ENCODE assay signal across 18 cellular contexts in the genomic region with DNA sequence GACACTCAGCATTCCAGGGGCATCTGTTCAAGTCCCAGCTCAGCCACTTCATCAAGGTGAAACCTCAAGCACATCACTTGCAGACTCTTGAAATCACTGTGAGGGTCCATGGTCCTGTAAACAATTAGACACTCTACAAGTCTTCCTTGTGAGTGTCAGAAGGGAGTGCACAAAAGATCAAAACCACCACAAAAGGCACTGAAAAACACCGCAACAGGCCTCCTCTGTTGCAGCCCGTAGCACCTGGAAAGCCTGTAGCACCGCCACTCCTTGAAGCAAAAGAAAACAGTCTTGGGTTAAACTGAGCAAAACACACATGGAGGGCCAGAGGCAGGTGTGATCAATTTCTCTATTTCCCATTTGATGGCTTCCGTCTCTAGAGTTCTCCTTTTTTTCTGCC.
A peak's percentile ranks its signal among the peaks of the same experiment; 100 is the strongest.
DNase-seq lines count a peak whose midpoint lies in the region; ATAC-seq and TF ChIP-seq lines count a peak whose summit lies in the region.
"Had no signal": no experiment of that assay in that cellular context is flagged by ENCODE, and none has a peak within 500 bp of the region (broad histone marks: within the 10 kb centered on the region; RNA-seq: fewer than 3 reads in every experiment).

No MANE protein-coding gene starts in this region.

- no peaks in the 10 kb centered on the region for H3K27me3 Mint-ChIP-seq in activated T-cell treated with anti-CD3 and anti-CD28 coated beads, Interleukin-2, amount 50 U/mL, for 4 hours (ENCODE audit: low read depth)
- H3K27me3 Mint-ChIP-seq in CD4-positive, alpha-beta memory T cell, result no peaks in the 10 kb centered on the region

- H3K9me3 ChIP-seq in CD4-positive, alpha-beta memory T cell (ENCODE audit: control insufficient read depth in 1 of 2, low read length in 2 of 2), result no peaks in the 10 kb centered on the region
- peaks cover 0 to 9% (median 7%) of the 10 kb centered on the region in 3 donors for H3K9me3 ChIP-seq in tibial artery

- ATAC-seq in activated T-cell treated with anti-CD3 and anti-CD28 coated beads, Interleukin-2, amount 50 U/mL, for 4 hours, result peak; percentile 32 to 37
- ATAC-seq: GM12878 had no signal

- no peak for TF ChIP-seq CTCF in tibial artery (IDR thresholded peaks at IDR 0.05)

- peaks cover 56% of the 10 kb centered on the region for H3K4me1 Mint-ChIP-seq in activated T-cell treated with anti-CD3 and anti-CD28 coated beads, Interleukin-2, amount 50 U/mL, for 4 hours (ENCODE audit: low read depth)
- peaks cover 37 to 63% (median 54%) of the 10 kb centered on the region in 4 donors for H3K4me1 Mint-ChIP-seq in CD4-positive, alpha-beta memory T cell

- no peak overlapping the region for H3K27ac ChIP-seq in CD4-positive, alpha-beta memory T cell (ENCODE audit: low read depth, low read length)
- no peak overlapping the region for H3K27ac ChIP-seq in tibial artery
- H3K27ac ChIP-seq: C4-2B had no signal

- H3K27me3 ChIP-seq in CD4-positive, alpha-beta memory T cell (ENCODE audit: insufficient read depth, low read length), result no peaks in the 10 kb centered on the region
- H3K27me3 ChIP-seq in tibial artery, result peaks cover 0 to 3% of the 10 kb centered on the region in 2 donors

- intact Hi-C loops in CD4-positive, alpha-beta memory T cell (cut with micrococcal nuclease), result loop anchor here (1.0 to 5.0 kb wide), 4 partner anchors 40 to 975 kb away; a partner anchor contains a TSS
- intact Hi-C loops in tibial artery (cut with DNase I; ENCODE audit: low total_unique reads), result no loop called here

- POLR2A ChIA-PET in CD4-positive, alpha-beta memory T cell (lab: Charles Lee; ENCODE audit: partially characterized antibody), result interaction anchor here (1.0 to 2.2 kb wide), 5 partner anchors 30 to 61 kb away, joined by 3 to 5 read pairs (median 4); no protein-coding TSS in a partner anchor

- H3K36me3 ChIP-seq in CD4-positive, alpha-beta memory T cell (ENCODE audit: insufficient read depth, low read length), result no peaks in the 10 kb centered on the region
- H3K36me3 ChIP-seq in tibial artery, result no peaks in the 10 kb centered on the region

- peak overlapping the region; percentile 6 to 79 (median 67) for H3K27ac Mint-ChIP-seq in CD4-positive, alpha-beta memory T cell
- H3K27ac Mint-ChIP-seq: IgD-negative memory B cell had no signal

- H3K9me3 Mint-ChIP-seq in activated T-cell treated with anti-CD3 and anti-CD28 coated beads, Interleukin-2, amount 50 U/mL, for 4 hours, result peaks cover 10% of the 10 kb centered on the region
- H3K9me3 Mint-ChIP-seq in CD4-positive, alpha-beta memory T cell, result peaks cover 0 to 13% (median 12%) of the 10 kb centered on the region in 8 donors

- no peak overlapping the region for H3K4me3 Mint-ChIP-seq in activated T-cell treated with anti-CD3 and anti-CD28 coated beads, Interleukin-2, amount 50 U/mL, for 4 hours
- H3K4me3 Mint-ChIP-seq in CD4-positive, alpha-beta memory T cell, result peak overlapping the region in 7 of 8 donors; percentile 25 to 61 (median 40)
- H3K4me3 Mint-ChIP-seq: IgD-negative memory B cell had no signal

- H3K4me3 ChIP-seq in CD4-positive, alpha-beta memory T cell (ENCODE audit: low read length in 2 of 2), result no peak overlapping the region
- no peak overlapping the region for H3K4me3 ChIP-seq in Jurkat, Clone E6-1 (ENCODE audit: low read length)
- H3K4me3 ChIP-seq in tibial artery, result no peak overlapping the region
- H3K4me3 ChIP-seq: GM12878 had no signal

- H3K4me1 ChIP-seq in CD4-positive, alpha-beta memory T cell (ENCODE audit: insufficient read depth, low read length), result peaks cover 44% of the 10 kb centered on the region
- no peaks in the 10 kb centered on the region for H3K4me1 ChIP-seq in tibial artery

- no peak for DNase-seq in activated T-cell treated with anti-CD3 and anti-CD28 coated beads, Interleukin-2, amount 50 U/mL, for 4 hours
- DNase-seq in activated T-cell treated with anti-CD3 and anti-CD28 coated beads, Interleukin-2, amount 50 U/mL, for 1 hour, result no peak
- DNase-seq in CD4-positive, alpha-beta memory T cell, result peak; percentile 29 to 48 (median 40)
- DNase-seq in Jurkat, Clone E6-1 (ENCODE audit: low read depth, low spot score), result peak; percentile 89
- peak; percentile 37 for DNase-seq in central memory CD4-positive, alpha-beta T cell
- DNase-seq in DMS 273 treated with DMSO at 0.1 percent for 48 hours (lab: John Stamatoyannopoulos, UW), result no peak
- DNase-seq in tibial artery, result no peak
- DNase-seq: GDM1, HCEC 1CT, NCI-H1105, NCI-H1694, NCI-H2107, NCI-H345, NCI-H526 treated with DMSO at 0.1 percent for 48 hours, Right ventricle myocardium superior had no signal

- no peaks in the 10 kb centered on the region for H3K36me3 Mint-ChIP-seq in activated T-cell treated with anti-CD3 and anti-CD28 coated beads, Interleukin-2, amount 50 U/mL, for 4 hours (ENCODE audit: insufficient read depth)
- peaks cover 4 to 5% of the 10 kb centered on the region in 2 donors for H3K36me3 Mint-ChIP-seq in CD4-positive, alpha-beta memory T cell

- CTCF ChIA-PET in CD4-positive, alpha-beta memory T cell (lab: Charles Lee; ENCODE audit: partially characterized antibody), result interaction anchor here (1.0 to 5.1 kb wide), 6 partner anchors 11 to 280 kb away, joined by 3 to 42 read pairs (median 12); no protein-coding TSS in a partner anchor

Comparison
In these comparisons a context has a peak if more than half of its experiments do, and no peak if none do; other contexts are left out.
1. DNase-seq: peak in CD4-positive, alpha-beta memory T cell (5 of 5), Jurkat, Clone E6-1 (single experiment) and central memory CD4-positive, alpha-beta T cell (single experiment); none in activated T-cell treated with anti-CD3 and anti-CD28 coated beads, Interleukin-2, amount 50 U/mL, for 4 hours (single experiment), activated T-cell treated with anti-CD3 and anti-CD28 coated beads, Interleukin-2, amount 50 U/mL, for 1 hour (single experiment), DMS 273 treated with DMSO at 0.1 percent for 48 hours (single experiment) and tibial artery (0 of 2).